In genomic region chr14:22547948-22548750, GRCh38 we compare ENCODE assay signal across 9 cellular contexts. TPM values are rescaled to one million over a fixed set of nuclear protein-coding genes. Genes with fewer than 3 reads are reported as not detected.
DNase-seq lines count a peak whose midpoint lies in the region; ATAC-seq and TF ChIP-seq lines count a peak whose summit lies in the region.
"Had no signal": no experiment of that assay in that cellular context is flagged by ENCODE, and none has a peak within 500 bp of the region (broad histone marks: within the 10 kb centered on the region; RNA-seq: fewer than 3 reads in every experiment).

No MANE protein-coding gene starts in this region.

- H3K27me3 ChIP-seq in left ventricle myocardium inferior (ENCODE audit: low read depth) (no peaks in the 10 kb centered on the region), tibial artery (no peaks in the 10 kb centered on the region)

- H3K36me3 Mint-ChIP-seq in activated T-helper 17 cell treated with anti-CD3 and anti-CD28 coated beads, Interleukin-2, amount 50 U/mL, for 72 hours (ENCODE audit: low read depth): peaks cover 100% of the 10 kb centered on the region
- peaks cover 14% of the 10 kb centered on the region for H3K36me3 Mint-ChIP-seq in memory B cell

- H3K4me3 ChIP-seq in left ventricle myocardium inferior: no peak overlapping the region
- no peak overlapping the region for H3K4me3 ChIP-seq in tibial artery

- H3K9me3 Mint-ChIP-seq in activated T-helper 17 cell treated with anti-CD3 and anti-CD28 coated beads, Interleukin-2, amount 50 U/mL, for 72 hours: no peaks in the 10 kb centered on the region
- H3K9me3 Mint-ChIP-seq in memory B cell: no peaks in the 10 kb centered on the region

- H3K4me3 Mint-ChIP-seq in activated T-helper 17 cell treated with anti-CD3 and anti-CD28 coated beads, Interleukin-2, amount 50 U/mL, for 72 hours: peak overlapping the region; percentile 88
- no peak overlapping the region for H3K4me3 Mint-ChIP-seq in memory B cell

- H3K4me1 ChIP-seq in left ventricle myocardium inferior: peaks cover 38% of the 10 kb centered on the region
- peaks cover 0 to 28% (median 23%) of the 10 kb centered on the region in 4 donors for H3K4me1 ChIP-seq in tibial artery

- TF ChIP-seq CTCF in left ventricle myocardium inferior (IDR thresholded peaks at IDR 0.05; ENCODE audit: borderline replicate concordance) (no peak), tibial artery (IDR thresholded peaks at IDR 0.05) (no peak)

- ATAC-seq in activated T-helper 17 cell treated with anti-CD3 and anti-CD28 coated beads, Interleukin-2, amount 50 U/mL, for 72 hours (replicated peaks): no peak
- ATAC-seq in memory B cell (ENCODE audit: low read depth) (no peak), GM18909 (IDR thresholded peaks at IDR 0.05; ENCODE audit: poor library complexity, unreplicated experiment) (no peak)

- no peaks in the 10 kb centered on the region for H3K36me3 ChIP-seq in left ventricle myocardium inferior
- H3K36me3 ChIP-seq in tibial artery: no peaks in the 10 kb centered on the region

- H3K27ac Mint-ChIP-seq in activated T-helper 17 cell treated with anti-CD3 and anti-CD28 coated beads, Interleukin-2, amount 50 U/mL, for 72 hours: peak overlapping the region; percentile 99
- peak overlapping the region; percentile 71 for H3K27ac Mint-ChIP-seq in memory B cell

- DNase-seq in left ventricle myocardium inferior (no peak), cardiac septum (ENCODE audit: low spot score) (no peak), memory B cell (ENCODE audit: low spot score in 2 of 2) (no peak), tibial artery (no peak), NCI-H82 treated with DMSO at 0.1 percent for 48 hours (lab: John Stamatoyannopoulos, UW; ENCODE audit: unreplicated experiment) (no peak)
- no peak for DNase-seq in stimulated activated CD4-positive, alpha-beta T cell treated with anti-CD3 and anti-CD28 coated beads, Interleukin-12 subunit alpha, Interleukin-12 subunit beta, amount 100 ng/mL, for 4 hours
- DNase-seq: NCI-H187 had no signal

- intact Hi-C loops in left ventricle myocardium inferior (cut with micrococcal nuclease): no loop called here
- intact Hi-C loops in cardiac septum (cut with DNase I): loop anchor here (2.0 to 5.0 kb wide), 3 partner anchors 36 to 116 kb away; no protein-coding TSS in a partner anchor
- intact Hi-C loops in tibial artery (cut with DNase I; ENCODE audit: low total_unique reads): no loop called here

- H3K27ac ChIP-seq in left ventricle myocardium inferior (replicated peaks) (peak overlapping the region; percentile 79), tibial artery (peak overlapping the region; percentile 66 to 75)

- H3K4me1 Mint-ChIP-seq in activated T-helper 17 cell treated with anti-CD3 and anti-CD28 coated beads, Interleukin-2, amount 50 U/mL, for 72 hours: peaks cover 70% of the 10 kb centered on the region
- H3K4me1 Mint-ChIP-seq in memory B cell: peaks cover 55% of the 10 kb centered on the region

- H3K27me3 Mint-ChIP-seq in activated T-helper 17 cell treated with anti-CD3 and anti-CD28 coated beads, Interleukin-2, amount 50 U/mL, for 72 hours: no peaks in the 10 kb centered on the region
- no peaks in the 10 kb centered on the region for H3K27me3 Mint-ChIP-seq in memory B cell

- H3K9me3 ChIP-seq in left ventricle myocardium inferior (replicated peaks) (no peaks in the 10 kb centered on the region), tibial artery (no peaks in the 10 kb centered on the region)

RNA-seq across cellular contexts. Expression of gene DAD1, which starts 40.9 kb away (rescaled TPM):
- total RNA-seq in left ventricle myocardium inferior: 118 TPM
- 134 TPM for total RNA-seq in cardiac septum
- total RNA-seq in activated T-helper 17 cell treated with anti-CD3 and anti-CD28 coated beads, Interleukin-2, amount 50 U/mL, for 72 hours: 100 to 1,000 TPM; 218 to 229 TPM

RNA-seq across cellular contexts. Expression of gene ABHD4, which starts 50.0 kb away (rescaled TPM):
- 23.2 TPM for total RNA-seq in left ventricle myocardium inferior
- total RNA-seq in cardiac septum: 18.6 TPM
- 10 to 100 TPM; 11.2 to 31.0 TPM for total RNA-seq in activated T-helper 17 cell treated with anti-CD3 and anti-CD28 coated beads, Interleukin-2, amount 50 U/mL, for 72 hours
